ENCODE assay signal across 19 cellular contexts in the genomic region with DNA sequence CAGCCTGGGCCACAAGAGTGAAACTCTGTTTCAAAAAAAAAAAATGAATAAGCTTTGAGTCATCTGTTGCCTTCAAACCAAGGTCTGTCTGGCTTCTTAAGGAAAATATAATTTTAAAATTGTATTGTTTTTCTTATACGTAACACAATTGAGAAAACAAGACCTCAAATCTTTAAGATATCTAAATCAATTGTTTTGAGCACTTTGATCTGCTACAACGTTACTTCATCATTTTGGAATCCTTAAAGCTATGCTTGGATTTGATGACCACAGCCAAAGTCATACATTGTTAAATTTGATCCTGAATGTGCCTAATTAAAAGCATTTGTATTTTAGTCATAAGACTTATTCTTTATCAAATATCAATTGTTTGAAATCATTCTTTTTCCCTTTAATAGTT. TPM values are rescaled to one million over a fixed set of nuclear protein-coding genes. Genes with fewer than 3 reads are reported as not detected.
DNase-seq lines count a peak whose midpoint lies in the region; FAIRE-seq and TF ChIP-seq lines count a peak whose summit lies in the region.
"Had no signal": no experiment of that assay in that cellular context is flagged by ENCODE, and none has a peak within 500 bp of the region (broad histone marks: within the 10 kb centered on the region; RNA-seq: fewer than 3 reads in every experiment).

No MANE protein-coding gene starts in this region.

- H3K79me2 ChIP-seq in astrocyte (ENCODE audit: insufficient read depth, low read length) = no peaks in the 10 kb centered on the region

- no peaks in the 10 kb centered on the region for H3K27me3 Mint-ChIP-seq in astrocyte (ENCODE audit: low read depth, unreplicated experiment)

- H2AFZ ChIP-seq in astrocyte (ENCODE audit: low read depth, low read length) = no peak overlapping the region

- H3K4me3 Mint-ChIP-seq in astrocyte (ENCODE audit: unreplicated experiment) = no peak overlapping the region
- H3K4me3 Mint-ChIP-seq: CD14-positive monocyte had no signal

- no peaks in the 10 kb centered on the region for H4K20me1 ChIP-seq in astrocyte (ENCODE audit: insufficient read depth, low read length)

- H3K4me1 Mint-ChIP-seq in astrocyte (ENCODE audit: low read depth, unreplicated experiment) = no peaks in the 10 kb centered on the region

- H3K9me3 Mint-ChIP-seq in astrocyte (ENCODE audit: unreplicated experiment) = peaks cover 2% of the 10 kb centered on the region

- H3K9me3 ChIP-seq in astrocyte (ENCODE audit: insufficient read depth, low read depth, low read length) = no peaks in the 10 kb centered on the region

- no peak overlapping the region for H3K27ac ChIP-seq in astrocyte (ENCODE audit: low read depth, low read length)

- no peaks in the 10 kb centered on the region for H3K36me3 Mint-ChIP-seq in astrocyte (ENCODE audit: low read depth, unreplicated experiment)

- peak; percentile 9 for DNase-seq in AG08396 (ENCODE audit: low spot score)
- peak; percentile 19 for DNase-seq in GM03348 (ENCODE audit: low spot score)
- peak; percentile 49 for DNase-seq in astrocyte (ENCODE audit: low read depth)
- peak; percentile 73 to 85 for DNase-seq in foreskin fibroblast
- DNase-seq in SKM-1 treated with dmso at 0.1 percent for 144 hours (lab: John Stamatoyannopoulos, UW; ENCODE audit: unreplicated experiment) = no peak
- DNase-seq in NCI-H1694 (lab: John Stamatoyannopoulos, UW) = no peak
- no peak for DNase-seq in NCI-H1092 treated with DMSO at 0.1 percent for 48 hours (lab: John Stamatoyannopoulos, UW)
- DNase-seq: AML-193, DMS79 treated with DMSO at 0.1 percent for 48 hours, NCI-H1105 treated with DMSO at 0.1 percent for 48 hours, NCI-H187, NCI-H2107, NCI-H510A, NCI-H748 treated with DMSO at 0.1 percent for 48 hours, OCI-M1, SHP77 treated with DMSO at 0.1 percent for 48 hours had no signal

- H3K4me1 ChIP-seq in astrocyte (ENCODE audit: insufficient read depth, low read length) = no peaks in the 10 kb centered on the region

- no peak for TF ChIP-seq CTCF in astrocyte (IDR thresholded peaks at IDR 0.05; ENCODE audit: insufficient read depth, low read depth, low read length)
- no peak for TF ChIP-seq CTCF in foreskin fibroblast (IDR thresholded peaks at IDR 0.05; ENCODE audit: low read depth, low read length)

- no peaks in the 10 kb centered on the region for H3K36me3 ChIP-seq in astrocyte (ENCODE audit: insufficient read depth, low read length)
- H3K36me3 ChIP-seq: HAP-1 had no signal

- no peak overlapping the region for H3K27ac Mint-ChIP-seq in astrocyte (ENCODE audit: unreplicated experiment)
- H3K27ac Mint-ChIP-seq: CD14-positive monocyte had no signal

- no peak overlapping the region for H3K9ac ChIP-seq in astrocyte (ENCODE audit: low read length)

- FAIRE-seq in astrocyte (lab: Jason Lieb, UNC) = no peak
- FAIRE-seq: K562 had no signal

- no peak overlapping the region for H3K4me2 ChIP-seq in astrocyte (ENCODE audit: low read length)

- no peaks in the 10 kb centered on the region for H3K27me3 ChIP-seq in astrocyte (ENCODE audit: insufficient read depth, low read length)

- H3K4me3 ChIP-seq in astrocyte (ENCODE audit: insufficient read depth, low read depth, low read length) (no peak overlapping the region), foreskin fibroblast (ENCODE audit: low read depth in 1 of 2, low read length in 2 of 2) (no peak overlapping the region)
- H3K4me3 ChIP-seq: HAP-1, K562 had no signal

RNA-seq across cellular contexts. Expression of gene VCAN, which starts 37.7 kb away (rescaled TPM):
- 431 and 542 TPM in 2 replicates for total RNA-seq in astrocyte

Comparison
In these comparisons a context has a peak if more than half of its experiments do, and no peak if none do; other contexts are left out.
1. DNase-seq: peak in AG08396 (single experiment), GM03348 (single experiment), astrocyte (single experiment) and foreskin fibroblast (2 of 2); none in SKM-1 treated with dmso at 0.1 percent for 144 hours (single experiment), NCI-H1694 (single experiment) and NCI-H1092 treated with DMSO at 0.1 percent for 48 hours (single experiment).